Comparison of ENCODE assay signal across 24 cellular contexts in the genomic region with DNA sequence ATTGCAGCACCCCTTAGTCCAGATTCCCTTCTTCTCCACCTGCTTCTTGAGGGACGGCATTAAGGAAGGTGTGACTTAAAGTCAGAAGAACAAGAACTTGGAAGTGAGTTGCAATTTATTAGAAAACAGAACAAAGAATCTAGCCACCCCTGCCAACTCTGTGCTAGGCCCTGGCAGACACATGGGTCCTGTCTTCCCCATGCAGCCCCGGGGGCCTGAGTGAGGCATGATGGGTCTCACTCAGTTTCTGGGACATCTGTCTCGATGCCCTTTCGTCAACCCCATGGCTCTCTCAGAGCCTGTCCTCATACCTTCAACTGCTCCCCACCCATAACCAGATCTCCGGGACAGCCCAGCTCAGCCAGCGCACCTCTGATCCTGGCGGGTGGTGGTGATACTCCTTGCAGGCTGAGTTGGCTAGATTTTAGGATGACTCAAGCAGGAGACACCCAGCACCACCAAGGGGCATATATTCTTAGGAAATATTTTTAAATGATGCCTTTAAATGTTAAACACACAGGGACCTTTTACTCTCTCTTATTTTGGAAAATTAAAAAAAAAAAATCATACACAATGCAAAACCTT. TPM values are rescaled to one million over a fixed set of nuclear protein-coding genes. Genes with fewer than 3 reads are reported as not detected.
A peak's percentile ranks its signal among the peaks of the same experiment; 100 is the strongest.
DNase-seq lines count a peak whose midpoint lies in the region; ATAC-seq and TF ChIP-seq lines count a peak whose summit lies in the region.
"Had no signal": no experiment of that assay in that cellular context is flagged by ENCODE, and none has a peak within 500 bp of the region (broad histone marks: within the 10 kb centered on the region; RNA-seq: fewer than 3 reads in every experiment).

No MANE protein-coding gene starts in this region.

- H2AFZ ChIP-seq in PC-3 (ENCODE audit: low read length): no peak overlapping the region

- CTCF ChIA-PET in PC-3 (lab: Charles Lee): interaction anchor here (0.5 kb wide), 1 partner anchor 24 kb away, joined by 4 read pairs; no protein-coding TSS in a partner anchor

- intact Hi-C loops in PC-3 (cut with micrococcal nuclease): no loop called here

- no peaks in the 10 kb centered on the region for H3F3A ChIP-seq in PC-3 (ENCODE audit: low read length, unreplicated experiment)

- ATAC-seq in PC-3: peak; percentile 30
- ATAC-seq in activated T-cell treated with anti-CD3 and anti-CD28 coated beads, Interleukin-2, amount 50 U/mL, for 72 hours (replicated peaks in 1 of 2): no peak
- ATAC-seq: activated naive CD4-positive, alpha-beta T cell treated with anti-CD3 and anti-CD28 coated beads, Interleukin-2, amount 50 U/mL, for 72 hours had no signal

- no peaks in the 10 kb centered on the region for H3K27me3 ChIP-seq in BLaER1
- H3K27me3 ChIP-seq in PC-3 (ENCODE audit: low read length): no peaks in the 10 kb centered on the region

- H3K36me3 Mint-ChIP-seq in brain: peaks cover 13% of the 10 kb centered on the region
- H3K36me3 Mint-ChIP-seq in activated T-cell treated with anti-CD3 and anti-CD28 coated beads, Interleukin-2, amount 50 U/mL, for 72 hours (ENCODE audit: insufficient read depth in 2 of 2): no peaks in the 10 kb centered on the region
- H3K36me3 Mint-ChIP-seq: activated naive CD4-positive, alpha-beta T cell treated with anti-CD3 and anti-CD28 coated beads, Interleukin-2, amount 50 U/mL, for 72 hours had no signal

- peaks cover 0 to 4% (median 0%) of the 10 kb centered on the region in 5 experiments for H3K9me3 Mint-ChIP-seq in brain
- H3K9me3 Mint-ChIP-seq in activated T-cell treated with anti-CD3 and anti-CD28 coated beads, Interleukin-2, amount 50 U/mL, for 72 hours: no peaks in the 10 kb centered on the region
- H3K9me3 Mint-ChIP-seq: activated naive CD4-positive, alpha-beta T cell treated with anti-CD3 and anti-CD28 coated beads, Interleukin-2, amount 50 U/mL, for 72 hours; activated T-helper 1 cell treated with anti-CD3 and anti-CD28 coated beads, Interleukin-12 subunit alpha, Interleukin-12 subunit beta, Interleukin-2, Interleukin-4 antibody, amounts not matched to agents 30 ng/mL and 10 ng/mL and 1 ng/mL, durations not matched to agents 14 hours and 24 hours and 36 hours had no signal

- H3K4me1 ChIP-seq in BLaER1 (peaks cover 77% of the 10 kb centered on the region), PC-3 (ENCODE audit: insufficient read depth, low read length) (peaks cover 35% of the 10 kb centered on the region)
- H3K4me1 ChIP-seq: HAP-1 had no signal

- peaks cover 51% of the 10 kb centered on the region for H4K20me1 ChIP-seq in BLaER1
- peaks cover 65% of the 10 kb centered on the region for H4K20me1 ChIP-seq in PC-3 (ENCODE audit: low read length)

- DNase-seq in PC-3 (peak; percentile 53), medulla oblongata (ENCODE audit: extremely low spot score) (peak; percentile 55), SW480 (ENCODE audit: low spot score) (no peak), NCI-H2196 treated with DMSO at 0.1 percent for 48 hours (lab: John Stamatoyannopoulos, UW; ENCODE audit: unreplicated experiment) (no peak), cerebellum (ENCODE audit: low spot score) (no peak)
- DNase-seq in activated T-cell treated with anti-CD3 and anti-CD28 coated beads, Interleukin-2, amount 50 U/mL, for 72 hours: no peak
- DNase-seq: activated CD4-positive, alpha-beta T cell treated with anti-CD3 and anti-CD28 coated beads, Interleukin-2, amount 50 U/mL, for 4 hours; activated CD4-positive, CD25-positive, alpha-beta regulatory T cell; dermis blood vessel endothelial cell; glutamatergic neuron; KG1; NCI-H1436; NCI-H446; NCI-H82; nephron progenitor cell; stimulated activated CD4-positive, alpha-beta T cell treated with anti-CD3 and anti-CD28 coated beads, Interleukin-15, amount 100 ng/mL, for 24 hours; stimulated activated naive CD4-positive, alpha-beta T cell treated with Interleukin-2 at 50 U/mL for 16 hours; T1000 had no signal

- H3K4me3 Mint-ChIP-seq in brain: no peak overlapping the region
- H3K4me3 Mint-ChIP-seq in activated T-cell treated with anti-CD3 and anti-CD28 coated beads, Interleukin-2, amount 50 U/mL, for 72 hours: no peak overlapping the region
- H3K4me3 Mint-ChIP-seq: activated T-helper 1 cell treated with anti-CD3 and anti-CD28 coated beads, Interleukin-12 subunit alpha, Interleukin-12 subunit beta, Interleukin-2, Interleukin-4 antibody, amounts not matched to agents 30 ng/mL and 10 ng/mL and 1 ng/mL, durations not matched to agents 14 hours and 24 hours and 36 hours; nephron progenitor cell had no signal

- H3K27ac ChIP-seq in BLaER1 (peak overlapping the region; percentile 35; the same call in 1 of the 2 replicates), PC-3 (ENCODE audit: low read length) (no peak overlapping the region)
- H3K27ac ChIP-seq: C4-2B had no signal

- peaks cover 75% of the 10 kb centered on the region for H3K79me2 ChIP-seq in PC-3 (ENCODE audit: low read length)

- H3K9me2 ChIP-seq in PC-3 (replicated peaks; ENCODE audit: low read length): no peaks in the 10 kb centered on the region

- H3K4me2 ChIP-seq in BLaER1: no peak overlapping the region
- H3K4me2 ChIP-seq in PC-3 (ENCODE audit: low read length): no peak overlapping the region

- H3K4me3 ChIP-seq in BLaER1: no peak overlapping the region
- no peak overlapping the region for H3K4me3 ChIP-seq in PC-3 (ENCODE audit: low read length)
- H3K4me3 ChIP-seq: HAP-1 had no signal

- no peak overlapping the region for H3K9ac ChIP-seq in BLaER1
- no peak overlapping the region for H3K9ac ChIP-seq in PC-3 (ENCODE audit: low read length)

- H3K9me3 ChIP-seq in BLaER1: no peaks in the 10 kb centered on the region
- H3K9me3 ChIP-seq in PC-3 (ENCODE audit: low read length): no peaks in the 10 kb centered on the region
- H3K9me3 ChIP-seq: HAP-1 had no signal

- no peaks in the 10 kb centered on the region for H3K27me3 Mint-ChIP-seq in brain
- peaks cover 13% of the 10 kb centered on the region for H3K27me3 Mint-ChIP-seq in activated T-cell treated with anti-CD3 and anti-CD28 coated beads, Interleukin-2, amount 50 U/mL, for 72 hours (ENCODE audit: low read depth)

- TF ChIP-seq CTCF in PC-3 (conservative IDR thresholded peaks at IDR 0.05; ENCODE audit: low read depth, low read length): no peak
- no peak for TF ChIP-seq CTCF in brain (conservative IDR thresholded peaks at IDR 0.05)

- BruUV-seq in PC-3 (replicated peaks; lab: Mats Ljungman, UMichigan): no TSS peak

- peak overlapping the region in 3 of 5 experiments; percentile 40 to 98 (median 89) for H3K27ac Mint-ChIP-seq in brain
- H3K27ac Mint-ChIP-seq in activated T-cell treated with anti-CD3 and anti-CD28 coated beads, Interleukin-2, amount 50 U/mL, for 72 hours: no peak overlapping the region
- H3K27ac Mint-ChIP-seq: activated naive CD4-positive, alpha-beta T cell treated with anti-CD3 and anti-CD28 coated beads, Interleukin-2, amount 50 U/mL, for 72 hours; activated T-helper 1 cell treated with anti-CD3 and anti-CD28 coated beads, Interleukin-12 subunit alpha, Interleukin-12 subunit beta, Interleukin-2, Interleukin-4 antibody, amounts not matched to agents 30 ng/mL and 10 ng/mL and 1 ng/mL, durations not matched to agents 14 hours and 24 hours and 36 hours; nephron progenitor cell had no signal

- H3K36me3 ChIP-seq in BLaER1 (0 out of 2 replicates have a peak, but pooled peaks cover 6% of the 10 kb centered on the region), PC-3 (ENCODE audit: low read depth, low read length) (no peaks in the 10 kb centered on the region)
- H3K36me3 ChIP-seq: HAP-1 had no signal

- peaks cover 67% of the 10 kb centered on the region for H3K4me1 Mint-ChIP-seq in brain
- peaks cover 23% of the 10 kb centered on the region for H3K4me1 Mint-ChIP-seq in activated T-cell treated with anti-CD3 and anti-CD28 coated beads, Interleukin-2, amount 50 U/mL, for 72 hours (ENCODE audit: low read depth)

- POLR2A ChIA-PET in PC-3 (lab: Charles Lee; ENCODE audit: unreplicated experiment): no interaction called here

RNA-seq across cellular contexts. Expression of a gene that starts 9.9 kb away (rescaled TPM):
- total RNA-seq in PC-3 (2014; rRNA removed) (59.3 and 82.4 TPM in 2 replicates), cerebellum (8.1 TPM)
- 40.4 TPM for polyA plus RNA-seq in brain (ENCODE audit: insufficient read depth, low read depth, low replicate concordance)
- 10 to 100 TPM; 13.3 to 19.8 TPM for total RNA-seq in activated T-cell treated with anti-CD3 and anti-CD28 coated beads, Interleukin-2, amount 50 U/mL, for 72 hours

Comparison
In these comparisons a context has a peak if more than half of its experiments do, and no peak if none do; other contexts are left out.
1. DNase-seq: peak in PC-3 (single experiment) and medulla oblongata (single experiment); none in SW480 (single experiment), NCI-H2196 treated with DMSO at 0.1 percent for 48 hours (single experiment), activated T-cell treated with anti-CD3 and anti-CD28 coated beads, Interleukin-2, amount 50 U/mL, for 72 hours (0 of 2) and cerebellum (single experiment).